1 cellular context compared by ENCODE assay signal in the genomic region with DNA sequence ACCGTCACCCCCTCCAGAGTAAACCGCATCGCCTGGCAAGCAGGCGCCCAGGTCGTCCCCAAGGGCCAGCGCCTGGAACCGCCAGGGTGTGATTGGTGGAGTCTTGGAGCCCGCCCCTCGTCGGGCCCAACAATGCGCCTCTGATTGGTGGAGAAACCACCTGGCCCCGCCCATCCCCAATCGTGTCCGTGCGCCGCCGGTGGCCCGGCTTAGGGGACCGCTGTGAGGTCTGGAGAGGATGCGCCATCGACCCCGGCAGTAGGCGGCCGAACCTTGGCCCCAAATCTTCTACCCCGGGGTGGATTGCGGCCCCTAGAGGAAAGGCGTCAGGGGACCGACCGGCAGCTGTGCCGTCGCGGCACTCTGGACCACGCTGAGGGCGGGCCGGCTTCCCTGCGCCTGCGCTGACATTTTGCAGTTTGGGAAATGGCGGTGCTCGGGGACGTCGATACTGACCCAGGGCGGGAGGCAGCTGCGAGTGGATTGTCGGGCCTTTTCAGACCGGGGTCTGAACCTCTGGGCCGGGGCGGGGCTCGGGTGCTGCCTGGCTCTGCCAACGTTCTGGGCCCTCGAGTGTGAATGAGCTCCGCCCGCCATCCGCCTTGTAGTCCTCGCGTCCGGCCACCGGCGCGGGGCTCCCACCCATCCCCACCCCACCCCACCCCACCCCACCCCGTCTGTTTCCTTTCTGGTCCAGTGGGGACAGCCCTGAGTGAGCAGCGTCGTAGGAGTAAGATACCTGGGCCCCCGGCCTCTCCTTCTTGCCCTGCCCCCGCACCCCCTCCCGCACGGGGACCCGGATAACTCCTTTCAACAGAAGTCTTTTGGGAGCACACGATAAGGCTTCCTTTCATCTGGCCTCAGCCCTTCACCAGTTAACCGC.
TF ChIP-seq lines count a peak whose summit lies in the region.

No MANE protein-coding gene starts in this region.

TF ChIP-seq in K562, 482 proteins besides CTCF, POLR2A, EP300 and RAD21 (continued from another document and continues in another):
- TF ChIP-seq ASH1L (IDR thresholded peaks at IDR 0.05; ENCODE audit: borderline replicate concordance, low read depth, partially characterized antibody) (peak; percentile 83), GABPB1 (CRISPR knock-in tag; IDR thresholded peaks at IDR 0.05) (peak; percentile 67; the same call in 1 of the 2 replicates), RREB1 (CRISPR knock-in tag; IDR thresholded peaks at IDR 0.05) (peak; percentile 61), DDX20 (tag; IDR thresholded peaks at IDR 0.05; ENCODE audit: low read depth) (no peak), TSHZ1 (CRISPR knock-in tag; IDR thresholded peaks at IDR 0.05) (no peak), MCM7 (IDR thresholded peaks at IDR 0.05) (no peak), ZNF780A (CRISPR knock-in tag; IDR thresholded peaks at IDR 0.05) (no peak), CBFB (CRISPR knock-in tag; IDR thresholded peaks at IDR 0.05) (no peak), ZNF518B (CRISPR knock-in tag; IDR thresholded peaks at IDR 0.05) (no peak), FOS (IDR thresholded peaks at IDR 0.05; ENCODE audit: extremely low read depth, insufficient read length) (peak; percentile 84), IRF1 (CRISPR knock-in tag; IDR thresholded peaks at IDR 0.05; ENCODE audit: borderline replicate concordance) (peak; percentile 43; the same call in 1 of the 2 replicates), IRF2 (CRISPR knock-in tag; IDR thresholded peaks at IDR 0.05) (no peak), KAT2B (IDR thresholded peaks at IDR 0.05; ENCODE audit: low read depth, low read length) (no peak), CHD2 (IDR thresholded peaks at IDR 0.05; ENCODE audit: low read depth, low read length) (peak; percentile 68), MTA2 (IDR thresholded peaks at IDR 0.05; ENCODE audit: low read depth) (peak; percentile 70), TSC22D4 (tag; IDR thresholded peaks at IDR 0.05) (no peak), MTF1 (CRISPR knock-in tag; IDR thresholded peaks at IDR 0.05; ENCODE audit: borderline replicate concordance) (no peak), KAT7 (CRISPR knock-in tag; IDR thresholded peaks at IDR 0.05; ENCODE audit: borderline replicate concordance) (peak; percentile 93; the same call in 1 of the 2 replicates), ZNF830 (CRISPR knock-in tag; IDR thresholded peaks at IDR 0.05) (peak; percentile 68; the same call in 1 of the 2 replicates), PML (IDR thresholded peaks at IDR 0.05; ENCODE audit: low read length) (peak; percentile 59), SMAD2 (IDR thresholded peaks at IDR 0.05; ENCODE audit: low read depth, low read length) (no peak), BACH1 (tag; IDR thresholded peaks at IDR 0.05) (no peak), STAG1 (CRISPR knock-in tag; IDR thresholded peaks at IDR 0.05; ENCODE audit: borderline replicate concordance) (no peak), KHSRP (IDR thresholded peaks at IDR 0.05) (no peak), SIN3A (IDR thresholded peaks at IDR 0.05; ENCODE audit: borderline replicate concordance in 2 of 2, control insufficient read depth in 1 of 2, low read depth in 2 of 2, low read length in 2 of 2) (peak; percentile 16 to 32; a peak in 2 of 4 replicates), EZH2 (IDR thresholded peaks at IDR 0.05; ENCODE audit: borderline replicate concordance, low read depth, low read length) (no peak), MCM2 (IDR thresholded peaks at IDR 0.05; ENCODE audit: low read depth) (no peak), TARDBP (IDR thresholded peaks at IDR 0.05) (peak; percentile 46; the same call in 1 of the 2 replicates), ZNF41 (CRISPR knock-in tag; conservative IDR thresholded peaks at IDR 0.05) (no peak), PATZ1 (CRISPR knock-in tag; IDR thresholded peaks at IDR 0.05; ENCODE audit: borderline replicate concordance) (no peak), NCOA1 (IDR thresholded peaks at IDR 0.05; ENCODE audit: low read depth) (peak; percentile 30; the same call in 1 of the 2 replicates), BCL6 (CRISPR knock-in tag; IDR thresholded peaks at IDR 0.05) (no peak), KLF10 (CRISPR knock-in tag; IDR thresholded peaks at IDR 0.05) (no peak), HNRNPLL (IDR thresholded peaks at IDR 0.05; ENCODE audit: low read depth, low read length, poor library complexity, severe bottlenecking) (peak; percentile 55), TRIM25 (IDR thresholded peaks at IDR 0.05; ENCODE audit: borderline replicate concordance) (no peak)
- TF ChIP-seq, protein P1, sequence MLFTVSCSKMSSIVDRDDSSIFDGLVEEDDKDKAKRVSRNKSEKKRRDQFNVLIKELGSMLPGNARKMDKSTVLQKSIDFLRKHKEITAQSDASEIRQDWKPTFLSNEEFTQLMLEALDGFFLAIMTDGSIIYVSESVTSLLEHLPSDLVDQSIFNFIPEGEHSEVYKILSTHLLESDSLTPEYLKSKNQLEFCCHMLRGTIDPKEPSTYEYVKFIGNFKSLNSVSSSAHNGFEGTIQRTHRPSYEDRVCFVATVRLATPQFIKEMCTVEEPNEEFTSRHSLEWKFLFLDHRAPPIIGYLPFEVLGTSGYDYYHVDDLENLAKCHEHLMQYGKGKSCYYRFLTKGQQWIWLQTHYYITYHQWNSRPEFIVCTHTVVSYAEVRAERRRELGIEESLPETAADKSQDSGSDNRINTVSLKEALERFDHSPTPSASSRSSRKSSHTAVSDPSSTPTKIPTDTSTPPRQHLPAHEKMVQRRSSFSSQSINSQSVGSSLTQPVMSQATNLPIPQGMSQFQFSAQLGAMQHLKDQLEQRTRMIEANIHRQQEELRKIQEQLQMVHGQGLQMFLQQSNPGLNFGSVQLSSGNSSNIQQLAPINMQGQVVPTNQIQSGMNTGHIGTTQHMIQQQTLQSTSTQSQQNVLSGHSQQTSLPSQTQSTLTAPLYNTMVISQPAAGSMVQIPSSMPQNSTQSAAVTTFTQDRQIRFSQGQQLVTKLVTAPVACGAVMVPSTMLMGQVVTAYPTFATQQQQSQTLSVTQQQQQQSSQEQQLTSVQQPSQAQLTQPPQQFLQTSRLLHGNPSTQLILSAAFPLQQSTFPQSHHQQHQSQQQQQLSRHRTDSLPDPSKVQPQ (CRISPR knock-in tag; IDR thresholded peaks at IDR 0.05; ENCODE audit: borderline replicate concordance) = no peak
